Comparison of ENCODE assay signal across 1 cellular context in the genomic region with DNA sequence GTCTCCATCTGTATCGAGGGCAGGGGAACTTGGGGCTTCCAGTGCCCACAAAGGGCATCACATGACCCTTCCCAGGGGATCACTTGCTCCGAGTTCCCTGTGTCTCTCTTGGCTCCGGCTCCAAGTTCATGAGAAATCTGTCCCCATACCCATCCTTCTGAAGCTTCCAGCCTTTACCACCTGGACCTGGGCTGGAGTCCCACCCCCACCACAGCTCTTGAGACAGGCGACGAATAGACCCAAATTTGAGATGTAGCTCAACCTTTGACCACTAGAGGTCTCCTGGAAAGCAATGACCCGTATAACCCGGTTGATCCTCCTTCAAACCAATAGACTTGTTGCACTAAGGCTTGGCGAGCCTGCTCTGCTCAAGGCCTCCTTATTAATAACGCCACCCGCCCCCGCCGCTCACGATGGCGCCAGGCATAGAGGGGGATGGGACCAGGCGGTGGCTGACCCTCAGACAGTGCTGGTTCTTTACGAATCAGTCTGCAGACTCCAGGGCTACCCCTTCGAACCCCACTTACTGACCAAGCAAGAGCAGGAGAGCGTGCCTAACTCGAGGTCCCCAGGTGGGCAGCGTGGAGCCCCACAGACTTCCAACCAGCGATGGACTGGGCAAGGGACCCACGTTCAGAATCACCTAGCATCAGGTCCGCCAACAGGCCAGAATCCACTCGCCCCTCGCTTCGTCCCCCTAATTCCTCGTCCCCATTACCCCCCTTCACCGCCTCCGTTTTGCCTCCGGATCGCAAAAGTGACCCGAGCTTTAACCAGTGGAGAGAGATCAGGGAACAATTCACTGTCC.
TF ChIP-seq lines count a peak whose summit lies in the region.

No MANE protein-coding gene starts in this region.

TF ChIP-seq in GM12878, 131 proteins besides CTCF, POLR2A, EP300 and RAD21 (continued from another document):
- no peak for TF ChIP-seq BACH1 (IDR thresholded peaks at IDR 0.05; ENCODE audit: borderline replicate concordance)
- no peak for TF ChIP-seq STAT3 (IDR thresholded peaks at IDR 0.05; ENCODE audit: low read depth, low read length)
- TF ChIP-seq NR2F1 (conservative IDR thresholded peaks at IDR 0.05): peak; percentile 84
- no peak for TF ChIP-seq NR2C2 (IDR thresholded peaks at IDR 0.05; ENCODE audit: borderline replicate concordance, control insufficient read depth, insufficient read length, low read depth)
- TF ChIP-seq FOS (IDR thresholded peaks at IDR 0.05; ENCODE audit: borderline replicate concordance, extremely low read depth, insufficient read length): no peak
- TF ChIP-seq, protein P1, sequence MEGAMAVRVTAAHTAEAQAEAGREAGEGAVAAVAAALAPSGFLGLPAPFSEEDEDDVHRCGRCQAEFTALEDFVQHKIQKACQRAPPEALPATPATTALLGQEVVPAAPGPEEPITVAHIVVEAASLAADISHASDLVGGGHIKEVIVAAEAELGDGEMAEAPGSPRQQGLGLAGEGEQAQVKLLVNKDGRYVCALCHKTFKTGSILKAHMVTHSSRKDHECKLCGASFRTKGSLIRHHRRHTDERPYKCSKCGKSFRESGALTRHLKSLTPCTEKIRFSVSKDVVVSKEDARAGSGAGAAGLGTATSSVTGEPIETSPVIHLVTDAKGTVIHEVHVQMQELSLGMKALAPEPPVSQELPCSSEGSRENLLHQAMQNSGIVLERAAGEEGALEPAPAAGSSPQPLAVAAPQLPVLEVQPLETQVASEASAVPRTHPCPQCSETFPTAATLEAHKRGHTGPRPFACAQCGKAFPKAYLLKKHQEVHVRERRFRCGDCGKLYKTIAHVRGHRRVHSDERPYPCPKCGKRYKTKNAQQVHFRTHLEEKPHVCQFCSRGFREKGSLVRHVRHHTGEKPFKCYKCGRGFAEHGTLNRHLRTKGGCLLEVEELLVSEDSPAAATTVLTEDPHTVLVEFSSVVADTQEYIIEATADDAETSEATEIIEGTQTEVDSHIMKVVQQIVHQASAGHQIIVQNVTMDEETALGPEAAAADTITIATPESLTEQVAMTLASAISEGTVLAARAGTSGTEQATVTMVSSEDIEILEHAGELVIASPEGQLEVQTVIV (IDR thresholded peaks at IDR 0.05; ENCODE audit: borderline replicate concordance, partially characterized antibody): no peak
- TF ChIP-seq TCF7 (IDR thresholded peaks at IDR 0.05; ENCODE audit: borderline replicate concordance): no peak
- no peak for TF ChIP-seq BMI1 (IDR thresholded peaks at IDR 0.05; ENCODE audit: borderline replicate concordance)
- peak; percentile 73 for TF ChIP-seq KLF5 (IDR thresholded peaks at IDR 0.05; ENCODE audit: partially characterized antibody)
- TF ChIP-seq CHD2 (IDR thresholded peaks at IDR 0.05; ENCODE audit: borderline replicate concordance, low read depth, low read length): peak; percentile 56
- TF ChIP-seq PAX8 (IDR thresholded peaks at IDR 0.05): no peak
- 0 out of 2 replicates have a peak, but pooled peaks have one; percentile 26 for TF ChIP-seq TCF12 (IDR thresholded peaks at IDR 0.05; ENCODE audit: low read depth, low read length)
- TF ChIP-seq DPF2 (IDR thresholded peaks at IDR 0.05): no peak
- no peak for TF ChIP-seq NKRF (conservative IDR thresholded peaks at IDR 0.05)
- peak; percentile 72 for TF ChIP-seq SMC3 (IDR thresholded peaks at IDR 0.05; ENCODE audit: borderline replicate concordance, low read length)
- TF ChIP-seq BCL11A (IDR thresholded peaks at IDR 0.05; ENCODE audit: low read depth, low read length): no peak
- TF ChIP-seq E2F4 (IDR thresholded peaks at IDR 0.05; ENCODE audit: low read depth, low read length): no peak
- TF ChIP-seq SUPT20H (IDR thresholded peaks at IDR 0.05; ENCODE audit: borderline replicate concordance, control insufficient read depth, low read depth, low read length): no peak
- TF ChIP-seq ZZZ3 (IDR thresholded peaks at IDR 0.05; ENCODE audit: control insufficient read depth, insufficient read length, low read depth): no peak
- no peak for TF ChIP-seq ZBTB4 (CRISPR knock-in tag; IDR thresholded peaks at IDR 0.05)
- TF ChIP-seq USF1 (IDR thresholded peaks at IDR 0.05; ENCODE audit: borderline replicate concordance, extremely low read length, insufficient read depth, low read depth, low read length): peak; percentile 35
- TF ChIP-seq EGR1 (IDR thresholded peaks at IDR 0.05; ENCODE audit: borderline replicate concordance in 1 of 2, low read depth in 2 of 2, low read length in 2 of 2): peak in 1 of 2 experiments; percentile 79; a peak in 2 of 3 replicates
- peak; percentile 62; the same call in 1 of the 2 replicates for TF ChIP-seq TARDBP (IDR thresholded peaks at IDR 0.05; ENCODE audit: borderline replicate concordance)
- no peak for TF ChIP-seq WRNIP1 (IDR thresholded peaks at IDR 0.05; ENCODE audit: borderline replicate concordance, low read depth, low read length)
- no peak for TF ChIP-seq BCL3 (IDR thresholded peaks at IDR 0.05; ENCODE audit: borderline replicate concordance, insufficient read depth, low read depth, low read length, poor library complexity, severe bottlenecking)
- no peak for TF ChIP-seq BRCA1 (IDR thresholded peaks at IDR 0.05; ENCODE audit: low read depth, low read length)
- no peak for TF ChIP-seq KDM1A (IDR thresholded peaks at IDR 0.05; ENCODE audit: borderline replicate concordance)
- TF ChIP-seq E2F8 (IDR thresholded peaks at IDR 0.05; ENCODE audit: low read depth, partially characterized antibody): no peak
- TF ChIP-seq GATAD2B (conservative IDR thresholded peaks at IDR 0.05; ENCODE audit: low read depth): no peak
- TF ChIP-seq ASH2L (IDR thresholded peaks at IDR 0.05; ENCODE audit: borderline replicate concordance, low read depth): no peak
- no peak for TF ChIP-seq HCFC1 (IDR thresholded peaks at IDR 0.05; ENCODE audit: low read length)
TF ChIP-seq in GM12878: peak in this region for 27.
